24 cellular contexts compared by ENCODE assay signal in genomic region chr20:56426926-56427325, GRCh38. TPM values are rescaled to one million over a fixed set of nuclear protein-coding genes. Genes with fewer than 3 reads are reported as not detected.
"Had no signal": no experiment of that assay in that cellular context is flagged by ENCODE, and none has a peak within 500 bp of the region (broad histone marks: within the 10 kb centered on the region; RNA-seq: fewer than 3 reads in every experiment).

No MANE protein-coding gene starts in this region.

- ATAC-seq: gastroesophageal sphincter, sciatic nerve had no signal

- H3K27ac ChIP-seq: epithelial cell of prostate, gastroesophageal sphincter, left ventricle myocardium inferior had no signal

- H3K9me3 ChIP-seq: esophagus muscularis mucosa, gastroesophageal sphincter, left ventricle myocardium inferior, spleen had no signal

- H3K27me3 ChIP-seq: esophagus muscularis mucosa, gastroesophageal sphincter, spleen had no signal

- H3K36me3 ChIP-seq: esophagus muscularis mucosa, gastroesophageal sphincter, left ventricle myocardium inferior, spleen had no signal

- H3K27ac Mint-ChIP-seq: naive B cell had no signal

- FAIRE-seq: endometrium, urothelium cell line had no signal

- H3K4me3 Mint-ChIP-seq: naive B cell had no signal

- DNase-seq: cortex of kidney; effector memory CD4-positive, alpha-beta T cell; foreskin fibroblast; glutamatergic neuron; islet precursor cell; left ventricle myocardium inferior; mesenchymal stem cell; midbrain; naive B cell; posterior cingulate gyrus; spleen; stimulated activated CD4-positive, alpha-beta T cell treated with anti-CD3 and anti-CD28 coated beads, Interleukin-2, amount 100 ng/mL, for 24 hours; stimulated activated CD4-positive, alpha-beta T cell treated with anti-CD3 and anti-CD28 coated beads, Interleukin-4, amount 100 ng/mL, for 4 hours; stimulated activated naive CD4-positive, alpha-beta T cell treated with Interleukin-2 at 50 U/mL for 16 hours; trophoblast cell had no signal

- H3K4me3 ChIP-seq: esophagus muscularis mucosa, gastroesophageal sphincter, left ventricle myocardium inferior, lung, spleen had no signal

RNA-seq across cellular contexts. Expression of gene CASS4, which starts 14.9 kb away (rescaled TPM):
- total RNA-seq: osteocyte, pulmonary artery endothelial cell had no signal
